ENCODE assay signal across 8 cellular contexts in genomic region chr4:56387023-56388001, GRCh38. TPM values are rescaled to one million over a fixed set of nuclear protein-coding genes. Genes with fewer than 3 reads are reported as not detected.
DNase-seq lines count a peak whose midpoint lies in the region; ATAC-seq and TF ChIP-seq lines count a peak whose summit lies in the region.

AASDH (minus strand) TSS chr4:56387491; CDS start chr4:56384299, 3,192 bp downstream.

- H3K4me1 Mint-ChIP-seq in effector memory CD8-positive, alpha-beta T cell (ENCODE audit: low read depth in 2 of 2), result peaks cover 17 to 26% of the 10 kb centered on the region in 2 donors
- H3K4me1 Mint-ChIP-seq in memory B cell, result peaks cover 24% of the 10 kb centered on the region

- H3K4me3 Mint-ChIP-seq in effector memory CD8-positive, alpha-beta T cell, result peak within 1 kb of the TSS; percentile 92 to 93
- peak within 1 kb of the TSS; percentile 96 for H3K4me3 Mint-ChIP-seq in memory B cell

- ATAC-seq in effector memory CD8-positive, alpha-beta T cell (replicated peaks), result peak; percentile 88
- ATAC-seq in memory B cell (ENCODE audit: low read depth), result peak; percentile 86

- TF ChIP-seq CTCF in GM20000 (IDR thresholded peaks at IDR 0.05; ENCODE audit: extremely low read depth, missing control alignments), result no peak

- H3K27me3 Mint-ChIP-seq in effector memory CD8-positive, alpha-beta T cell, result no peaks in the 10 kb centered on the region
- H3K27me3 Mint-ChIP-seq in memory B cell, result no peaks in the 10 kb centered on the region

- H3K27ac Mint-ChIP-seq in effector memory CD8-positive, alpha-beta T cell, result peak within 1 kb of the TSS; percentile 97 to 100
- H3K27ac Mint-ChIP-seq in memory B cell, result peak within 1 kb of the TSS; percentile 98

- DNase-seq in CMK (ENCODE audit: low read depth) (peak; percentile 74), GM20000 (ENCODE audit: low spot score) (peak; percentile 88), HT-29 (ENCODE audit: low spot score) (peak; percentile 96), NOMO-1 (lab: John Stamatoyannopoulos, UW; ENCODE audit: unreplicated experiment in 2 of 2) (peak; percentile 88), memory B cell (ENCODE audit: low spot score in 2 of 2) (peak; percentile 94 to 99)
- peak; percentile 89 to 95 for DNase-seq in activated CD8-positive, alpha-beta memory T cell treated with anti-CD3 and anti-CD28 coated beads for 4 hours (ENCODE audit: low read depth in 2 of 2)
- peak; percentile 95 to 99 (median 98) for DNase-seq in effector memory CD8-positive, alpha-beta T cell
- peak; percentile 80 for DNase-seq in stimulated activated CD8-positive, alpha-beta memory T cell treated with anti-CD3 and anti-CD28 coated beads, Interleukin-12 subunit alpha, Interleukin-12 subunit beta, amount 100 ng/mL, for 24 hours (ENCODE audit: extremely low read depth)

- H3K9me3 Mint-ChIP-seq in effector memory CD8-positive, alpha-beta T cell, result no peaks in the 10 kb centered on the region
- no peaks in the 10 kb centered on the region for H3K9me3 Mint-ChIP-seq in memory B cell

- peaks cover 23% of the 10 kb centered on the region for H3K36me3 Mint-ChIP-seq in effector memory CD8-positive, alpha-beta T cell (ENCODE audit: insufficient read depth)
- peaks cover 3% of the 10 kb centered on the region for H3K36me3 Mint-ChIP-seq in memory B cell

RNA-seq across cellular contexts. Expression of gene AASDH, which starts in this region (rescaled TPM):
- total RNA-seq in HT-29 (2014; rRNA removed; shearing (Covaris generic)), result 1.8 and 4.6 TPM in 2 replicates

Comparison
In these comparisons a context has a peak if more than half of its experiments do, and no peak if none do; other contexts are left out.
1. Peak in every context shown above with its lines: DNase-seq and ATAC-seq.